Comparison of ENCODE assay signal across 1 cellular context in genomic region chr1:219173758-219174671, GRCh38.
A peak's percentile ranks its signal among the peaks of the same experiment; 100 is the strongest.
TF ChIP-seq lines count a peak whose summit lies in the region.

LYPLAL1 (plus strand) TSS chr1:219173878; CDS start chr1:219173891, 13 bp downstream.

TF ChIP-seq in HepG2, 621 proteins besides CTCF, POLR2A, EP300 and RAD21 (continued from another document and continues in another):
- TF ChIP-seq KIAA2018 (CRISPR knock-in tag; IDR thresholded peaks at IDR 0.05; ENCODE audit: borderline replicate concordance) (no peak), TFE3 (CRISPR knock-in tag; IDR thresholded peaks at IDR 0.05) (peak; percentile 74), GPN1 (CRISPR knock-in tag; IDR thresholded peaks at IDR 0.05; ENCODE audit: borderline replicate concordance) (no peak), ZNF292 (CRISPR knock-in tag; IDR thresholded peaks at IDR 0.05; ENCODE audit: borderline replicate concordance, low read depth) (no peak), TAF1 (CRISPR knock-in tag; IDR thresholded peaks at IDR 0.05) (peak; percentile 96), ZNF160 (CRISPR knock-in tag; IDR thresholded peaks at IDR 0.05) (no peak), SKI (IDR thresholded peaks at IDR 0.05; ENCODE audit: partially characterized antibody) (peak; percentile 18), CEBPZ (IDR thresholded peaks at IDR 0.05; ENCODE audit: low read length) (no peak), MTERF4 (CRISPR knock-in tag; IDR thresholded peaks at IDR 0.05) (peak; percentile 32; the same call in 1 of the 2 replicates), MXD4 (CRISPR knock-in tag; IDR thresholded peaks at IDR 0.05) (0 out of 2 replicates have a peak, but pooled peaks have one; percentile 22), HOMEZ (CRISPR knock-in tag; IDR thresholded peaks at IDR 0.05; ENCODE audit: low read depth) (peak; percentile 64; the same call in 1 of the 2 replicates), ZNF512 (CRISPR knock-in tag; IDR thresholded peaks at IDR 0.05) (no peak), TSC22D2 (CRISPR knock-in tag; IDR thresholded peaks at IDR 0.05; ENCODE audit: borderline replicate concordance) (0 out of 2 replicates have a peak, but pooled peaks have one; percentile 64), KAT7 (CRISPR knock-in tag; IDR thresholded peaks at IDR 0.05; ENCODE audit: borderline replicate concordance) (peak; percentile 61; the same call in 1 of the 2 replicates), STAT6 (CRISPR knock-in tag; IDR thresholded peaks at IDR 0.05; ENCODE audit: borderline replicate concordance) (0 out of 2 replicates have a peak, but pooled peaks have one; percentile 20), FOSL1 (CRISPR knock-in tag; IDR thresholded peaks at IDR 0.05; ENCODE audit: borderline replicate concordance) (no peak), MXD1 (CRISPR knock-in tag; IDR thresholded peaks at IDR 0.05) (peak; percentile 65; the same call in 1 of the 2 replicates), DMTF1 (CRISPR knock-in tag; IDR thresholded peaks at IDR 0.05) (no peak; the same call in 1 of the 2 replicates), ZNF333 (CRISPR knock-in tag; IDR thresholded peaks at IDR 0.05; ENCODE audit: borderline replicate concordance) (0 out of 2 replicates have a peak, but pooled peaks have one; percentile 63)
